1 cellular context compared by ENCODE assay signal in the genomic region with DNA sequence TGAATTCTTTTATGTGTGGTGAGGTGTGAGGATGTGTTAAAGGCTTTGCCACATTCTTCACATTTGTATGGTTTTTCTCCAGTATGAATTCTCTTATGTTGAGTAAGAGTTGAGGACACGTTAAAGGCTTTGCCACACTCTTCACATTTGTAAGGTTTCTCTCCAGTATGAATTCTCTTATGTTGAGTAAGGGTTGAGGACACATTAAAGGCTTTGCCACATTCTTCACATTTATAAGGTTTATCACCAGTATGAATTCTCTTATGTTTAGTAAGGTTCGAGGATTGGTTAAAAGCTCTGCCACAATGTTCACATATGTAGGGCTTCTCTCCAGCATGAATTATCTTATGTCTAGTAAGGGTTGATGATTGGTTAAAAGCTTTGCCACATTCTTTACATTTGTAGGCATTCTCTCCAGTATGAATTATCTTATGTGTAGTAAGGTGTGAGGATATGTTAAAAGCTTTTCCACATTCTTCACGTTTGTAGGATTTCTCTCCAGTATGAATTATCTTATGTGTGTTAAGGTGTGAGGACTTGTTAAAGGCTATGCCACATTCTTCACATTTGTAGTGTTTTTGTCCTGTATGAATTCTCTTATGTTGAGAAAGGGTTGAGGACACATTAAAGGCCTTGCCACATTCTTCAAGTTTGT.
TF ChIP-seq lines count a peak whose summit lies in the region.

No MANE protein-coding gene starts in this region.

TF ChIP-seq in H1, 55 proteins besides CTCF, POLR2A, EP300 and RAD21:
- TF ChIP-seq ZNF274 (IDR thresholded peaks at IDR 0.05; ENCODE audit: borderline replicate concordance, extremely low read depth, low read length) (peak; percentile 96), POU5F1 (IDR thresholded peaks at IDR 0.05; ENCODE audit: low read depth, low read length) (no peak)
TF ChIP-seq in H1: peak in this region for 1.
